Comparison of ENCODE assay signal across 8 cellular contexts in the genomic region with DNA sequence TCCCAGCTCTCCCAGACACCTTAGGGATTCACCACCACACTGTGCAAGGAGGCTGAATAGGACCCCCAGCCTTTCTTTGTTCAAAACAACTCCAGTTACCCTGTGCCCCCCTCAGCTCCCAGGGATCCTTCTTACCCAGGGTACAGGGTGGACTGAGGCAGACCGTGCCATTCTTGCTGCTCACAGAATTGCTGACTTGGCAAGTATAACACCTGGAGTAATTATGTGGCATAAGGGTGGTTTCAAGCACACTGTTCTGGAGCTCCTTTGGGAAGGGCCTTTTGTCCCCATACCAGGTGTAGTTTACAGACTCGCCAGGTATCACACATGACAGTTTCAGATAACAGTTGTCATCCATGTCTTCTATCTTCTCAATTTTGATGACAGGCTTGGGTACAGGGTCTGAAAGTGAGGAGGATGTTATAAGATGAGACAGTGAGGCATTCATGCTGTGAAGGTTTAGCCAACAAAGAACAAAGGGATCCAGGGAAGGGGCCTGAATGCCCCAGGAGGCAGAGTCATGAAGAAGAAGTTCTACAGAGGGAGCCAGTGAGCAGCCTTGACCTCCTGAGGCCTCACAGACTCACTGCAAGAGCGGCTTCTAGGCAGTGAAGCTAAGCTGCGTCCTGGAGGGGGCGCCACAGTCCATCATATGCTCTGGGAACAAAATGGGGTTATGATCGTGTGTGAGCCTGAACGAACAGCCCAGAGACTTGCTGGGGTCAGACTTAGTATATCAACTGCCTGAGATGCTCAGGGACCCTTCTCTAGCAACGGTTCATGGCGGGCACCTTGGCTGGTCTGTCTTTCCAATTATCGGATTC. TPM values are rescaled to one million over a fixed set of nuclear protein-coding genes. Genes with fewer than 3 reads are reported as not detected.
DNase-seq lines count a peak whose midpoint lies in the region; ATAC-seq lines count a peak whose summit lies in the region.

No MANE protein-coding gene starts in this region.

- H3K27me3 Mint-ChIP-seq in activated T-cell treated with anti-CD3 and anti-CD28 coated beads, Interleukin-2, amount 50 U/mL, for 4 hours (ENCODE audit: low read depth), result no peaks in the 10 kb centered on the region

- peaks cover under 1% of the 10 kb centered on the region for H3K9me3 Mint-ChIP-seq in activated T-cell treated with anti-CD3 and anti-CD28 coated beads, Interleukin-2, amount 50 U/mL, for 4 hours

- no peak overlapping the region for H3K4me3 Mint-ChIP-seq in activated T-cell treated with anti-CD3 and anti-CD28 coated beads, Interleukin-2, amount 50 U/mL, for 4 hours

- peaks cover 56% of the 10 kb centered on the region for H3K4me1 Mint-ChIP-seq in activated T-cell treated with anti-CD3 and anti-CD28 coated beads, Interleukin-2, amount 50 U/mL, for 4 hours (ENCODE audit: low read depth)

- DNase-seq in NCI-H1417 (lab: John Stamatoyannopoulos, UW), result peak in 2 of 3 experiments; percentile 29 to 63
- DNase-seq in NCI-H1417 treated with DMSO at 0.1 percent for 48 hours (lab: John Stamatoyannopoulos, UW), result no peak
- DNase-seq in RKO (ENCODE audit: low spot score), result peak; percentile 52
- peak; percentile 87 for DNase-seq in activated T-cell treated with anti-CD3 and anti-CD28 coated beads, Interleukin-2, amount 50 U/mL, for 4 hours
- DNase-seq in glomerular endothelial cell (ENCODE audit: extremely low read depth, low read depth, low spot score), result peak; percentile 3
- peak; percentile 55 for DNase-seq in retina

- peak; percentile 65 for ATAC-seq in HG03354 (IDR thresholded peaks at IDR 0.05; ENCODE audit: poor library complexity, severe bottlenecking, unreplicated experiment)
- peak; percentile 76 to 79 for ATAC-seq in activated T-cell treated with anti-CD3 and anti-CD28 coated beads, Interleukin-2, amount 50 U/mL, for 4 hours
- ATAC-seq in GM21381 (IDR thresholded peaks at IDR 0.05; ENCODE audit: unreplicated experiment), result no peak

- peaks cover 77% of the 10 kb centered on the region for H3K36me3 Mint-ChIP-seq in activated T-cell treated with anti-CD3 and anti-CD28 coated beads, Interleukin-2, amount 50 U/mL, for 4 hours (ENCODE audit: insufficient read depth)

RNA-seq across cellular contexts. Expression of a gene that starts 30.3 kb away (rescaled TPM):
- 100 to 1,000 TPM; 313 to 347 (median 336) TPM for total RNA-seq in activated T-cell treated with anti-CD3 and anti-CD28 coated beads, Interleukin-2, amount 50 U/mL, for 4 hours
- total RNA-seq in glomerular endothelial cell, result not detected in 2 replicates

RNA-seq across cellular contexts. Expression of a gene that starts 34.4 kb away (rescaled TPM):
- total RNA-seq in activated T-cell treated with anti-CD3 and anti-CD28 coated beads, Interleukin-2, amount 50 U/mL, for 4 hours, result 100 to 1,000 TPM in 1 of 3 donors, 10 to 100 TPM in 2; 69.2 to 138 (median 96.6) TPM
- total RNA-seq in glomerular endothelial cell, result not detected in 2 replicates

RNA-seq across cellular contexts. Expression of a gene that starts 57.8 kb away (rescaled TPM):
- total RNA-seq in activated T-cell treated with anti-CD3 and anti-CD28 coated beads, Interleukin-2, amount 50 U/mL, for 4 hours, result 10 to 100 TPM; 44.1 to 80.5 (median 71.7) TPM
- total RNA-seq in glomerular endothelial cell, result not detected in 2 replicates

Comparison
In these comparisons a context has a peak if more than half of its experiments do, and no peak if none do; other contexts are left out.
1. RNA of a gene that starts 30.3 kb away (total RNA-seq): 313 to 347 TPM in activated T-cell treated with anti-CD3 and anti-CD28 coated beads, Interleukin-2, amount 50 U/mL, for 4 hours; not detected in glomerular endothelial cell; every median in the first group is over 100 times any median in the second.
2. RNA of a gene that starts 34.4 kb away (total RNA-seq): 69.2 to 138 TPM in activated T-cell treated with anti-CD3 and anti-CD28 coated beads, Interleukin-2, amount 50 U/mL, for 4 hours; not detected in glomerular endothelial cell; every median in the first group is over 10 times any median in the second.
3. RNA of a gene that starts 57.8 kb away (total RNA-seq): 44.1 to 80.5 TPM in activated T-cell treated with anti-CD3 and anti-CD28 coated beads, Interleukin-2, amount 50 U/mL, for 4 hours; not detected in glomerular endothelial cell; every median in the first group is over 10 times any median in the second.